8 cellular contexts compared by ENCODE assay signal in genomic region chr13:90867336-90867683, GRCh38.
DNase-seq lines count a peak whose midpoint lies in the region; ATAC-seq and TF ChIP-seq lines count a peak whose summit lies in the region.

No MANE protein-coding gene starts in this region.

- intact Hi-C loops in CD14-positive monocyte (cut with micrococcal nuclease): no loop called here
- intact Hi-C loops in esophagus muscularis mucosa (cut with DNase I): no loop called here

- H3K27me3 Mint-ChIP-seq in CD14-positive monocyte (ENCODE audit: low read depth in 3 of 3) (no peaks in the 10 kb centered on the region), neural crest cell (ENCODE audit: low read depth) (no peaks in the 10 kb centered on the region)
- H3K27me3 Mint-ChIP-seq in effector memory CD8-positive, alpha-beta T cell: no peaks in the 10 kb centered on the region

- peak; percentile 94 for ATAC-seq in GM18517 (IDR thresholded peaks at IDR 0.05; ENCODE audit: unreplicated experiment)
- ATAC-seq in HG02885 (IDR thresholded peaks at IDR 0.05; ENCODE audit: poor library complexity, unreplicated experiment): peak; percentile 98
- ATAC-seq in effector memory CD8-positive, alpha-beta T cell (replicated peaks): no peak

- WGBS in esophagus muscularis mucosa: 15% methylated on average over 4 of the region's 4 CpGs

- H3K27ac ChIP-seq in SK-N-MC: peak overlapping the region; percentile 10; the same call in 1 of the 2 replicates
- H3K27ac ChIP-seq in esophagus muscularis mucosa (replicated peaks in 1 of 4): no peak overlapping the region

- H3K9me3 ChIP-seq in SK-N-MC (ENCODE audit: low read depth, low read length) (no peaks in the 10 kb centered on the region), esophagus muscularis mucosa (no peaks in the 10 kb centered on the region)

- peaks cover 20% of the 10 kb centered on the region for H3K4me1 Mint-ChIP-seq in CD14-positive monocyte
- peaks cover 15% of the 10 kb centered on the region for H3K4me1 Mint-ChIP-seq in neural crest cell
- no peaks in the 10 kb centered on the region for H3K4me1 Mint-ChIP-seq in effector memory CD8-positive, alpha-beta T cell (ENCODE audit: low read depth in 2 of 2)

- peaks cover 0 to 2% (median 0%) of the 10 kb centered on the region in 7 donors for H3K9me3 Mint-ChIP-seq in CD14-positive monocyte
- peaks cover 3% of the 10 kb centered on the region for H3K9me3 Mint-ChIP-seq in neural crest cell
- H3K9me3 Mint-ChIP-seq in effector memory CD8-positive, alpha-beta T cell: peaks cover 0 to 4% of the 10 kb centered on the region in 2 donors

- H3K4me3 Mint-ChIP-seq in CD14-positive monocyte: no peak overlapping the region
- no peak overlapping the region for H3K4me3 Mint-ChIP-seq in neural crest cell
- H3K4me3 Mint-ChIP-seq in effector memory CD8-positive, alpha-beta T cell: no peak overlapping the region

- DNase-seq in CD14-positive monocyte (ENCODE audit: low spot score) (peak; percentile 64), NCI-H1105 (lab: John Stamatoyannopoulos, UW) (peak; percentile 38), SK-N-MC (ENCODE audit: low read depth, low spot score) (peak; percentile 61), esophagus muscularis mucosa (ENCODE audit: extremely low spot score) (no peak), neural crest cell (ENCODE audit: low read depth, low spot score) (peak; percentile 70)
- no peak for DNase-seq in effector memory CD8-positive, alpha-beta T cell

- H3K27me3 ChIP-seq in esophagus muscularis mucosa: no peaks in the 10 kb centered on the region

- H3K36me3 Mint-ChIP-seq in CD14-positive monocyte (no peaks in the 10 kb centered on the region), neural crest cell (ENCODE audit: low read depth) (no peaks in the 10 kb centered on the region)
- H3K36me3 Mint-ChIP-seq in effector memory CD8-positive, alpha-beta T cell (ENCODE audit: insufficient read depth): no peaks in the 10 kb centered on the region

- H3K4me1 ChIP-seq in esophagus muscularis mucosa: no peaks in the 10 kb centered on the region

- peak overlapping the region in 6 of 7 donors; percentile 79 to 93 (median 87) for H3K27ac Mint-ChIP-seq in CD14-positive monocyte
- H3K27ac Mint-ChIP-seq in neural crest cell (ENCODE audit: unreplicated experiment): no peak overlapping the region
- no peak overlapping the region for H3K27ac Mint-ChIP-seq in effector memory CD8-positive, alpha-beta T cell

- TF ChIP-seq EP300 in esophagus muscularis mucosa (IDR thresholded peaks at IDR 0.05): no peak

- no peak overlapping the region for H3K4me3 ChIP-seq in SK-N-MC
- H3K4me3 ChIP-seq in esophagus muscularis mucosa: no peak overlapping the region

- no peak overlapping the region for H3K9ac ChIP-seq in SK-N-MC (ENCODE audit: insufficient read length)

- no peak for TF ChIP-seq POLR2A in esophagus muscularis mucosa (IDR thresholded peaks at IDR 0.05; ENCODE audit: low read depth)

- H3K36me3 ChIP-seq in SK-N-MC (ENCODE audit: insufficient read depth, low read length) (no peaks in the 10 kb centered on the region), esophagus muscularis mucosa (no peaks in the 10 kb centered on the region)

- TF ChIP-seq CTCF in CD14-positive monocyte (IDR thresholded peaks at IDR 0.05): peak; percentile 67
- peak; percentile 27 to 58 (median 41) for TF ChIP-seq CTCF in esophagus muscularis mucosa (IDR thresholded peaks at IDR 0.05)
- TF ChIP-seq CTCF in neural crest cell (conservative IDR thresholded peaks at IDR 0.05): peak; percentile 86

Comparison
In these comparisons a context has a peak if more than half of its experiments do, and no peak if none do; other contexts are left out.
1. DNase-seq: peak in CD14-positive monocyte (single experiment), NCI-H1105 (single experiment), SK-N-MC (single experiment) and neural crest cell (single experiment); none in esophagus muscularis mucosa (single experiment) and effector memory CD8-positive, alpha-beta T cell (0 of 3).
2. H3K27ac Mint-ChIP-seq: peak in CD14-positive monocyte (6 of 7); none in neural crest cell (single experiment) and effector memory CD8-positive, alpha-beta T cell (0 of 2).
3. Peak in every context shown above with its lines, with median percentiles within 50 percentile points of each other: CTCF ChIP-seq.